ENCODE assay signal across 8 cellular contexts in genomic region chr2:191218292-191218898, GRCh38. TPM values are rescaled to one million over a fixed set of nuclear protein-coding genes. Genes with fewer than 3 reads are reported as not detected.
A peak's percentile ranks its signal among the peaks of the same experiment; 100 is the strongest.
DNase-seq lines count a peak whose midpoint lies in the region; ATAC-seq and TF ChIP-seq lines count a peak whose summit lies in the region.

No MANE protein-coding gene starts in this region.

- peak; percentile 54 to 77 (median 61) for TF ChIP-seq CTCF in heart left ventricle (IDR thresholded peaks at IDR 0.05)

- H3K27me3 ChIP-seq in heart left ventricle = no peaks in the 10 kb centered on the region

- intact Hi-C loops in heart left ventricle (cut with DNase I) = loop anchor here (1.0 to 5.0 kb wide), 8 partner anchors 41 to 304 kb away; no protein-coding TSS in a partner anchor

- TF ChIP-seq POLR2A in heart left ventricle (IDR thresholded peaks at IDR 0.05) = no peak

- peaks cover 0 to 32% (median 7%) of the 10 kb centered on the region in 12 donors for H3K4me1 ChIP-seq in heart left ventricle

- H3K4me3 ChIP-seq in heart left ventricle = no peak overlapping the region

- no peaks in the 10 kb centered on the region for H3K9me3 ChIP-seq in heart left ventricle

- peak overlapping the region in 2 of 12 donors; percentile 2 to 5 for H3K27ac ChIP-seq in heart left ventricle

- WGBS in heart left ventricle, 4 donors = 21 to 33% (median 31%) methylated on average over 5 of the region's 5 CpGs

- peak; percentile 19 for DNase-seq in NK-92 treated with Interleukin-12 subunit alpha and Interleukin-12 subunit beta, amount 100 ng/mL, for 24 hours (lab: John Stamatoyannopoulos, UW)
- DNase-seq in NK-92 (lab: John Stamatoyannopoulos, UW; ENCODE audit: unreplicated experiment) (no peak), NCI-H524 treated with DMSO at 0.1 percent for 48 hours (lab: John Stamatoyannopoulos, UW) (peak; percentile 6), heart left ventricle (peak in 4 of 5 donors; percentile 35 to 40 (median 40)), retina (peak; percentile 61)
- peak; percentile 63 to 70 for DNase-seq in activated T-cell treated with anti-CD3 and anti-CD28 coated beads, Interleukin-2, amount 50 U/mL, for 48 hours

- H3K36me3 ChIP-seq in heart left ventricle = no peaks in the 10 kb centered on the region

- peak; percentile 37 for ATAC-seq in HG03060 (IDR thresholded peaks at IDR 0.05; ENCODE audit: low read depth, unreplicated experiment)
- peak in 3 of 4 donors; percentile 60 to 79 (median 66) for ATAC-seq in heart left ventricle
- no peak for ATAC-seq in HG02981 (IDR thresholded peaks at IDR 0.05; ENCODE audit: unreplicated experiment)

RNA-seq across cellular contexts. Expression of gene MYO1B, which starts 26.8 kb away (rescaled TPM):
- 10 to 100 TPM; 10.8 to 47.3 (median 16.2) TPM for total RNA-seq in heart left ventricle
- 1 to 10 TPM; 7.8 to 9.2 TPM for polyA plus RNA-seq in heart left ventricle
